In genomic region chr2:30200875-30201274, GRCh38 we compare ENCODE assay signal across 19 cellular contexts.
"Had no signal": no experiment of that assay in that cellular context is flagged by ENCODE, and none has a peak within 500 bp of the region (broad histone marks: within the 10 kb centered on the region; RNA-seq: fewer than 3 reads in every experiment).

No MANE protein-coding gene starts in this region.

- H3K9me3 Mint-ChIP-seq: memory B cell had no signal

- H3K27me3 ChIP-seq: dorsolateral prefrontal cortex, esophagus muscularis mucosa, gastroesophageal sphincter, heart left ventricle, hepatocyte, left lung had no signal

- H3K4me3 ChIP-seq: coronary artery, dorsolateral prefrontal cortex, esophagus muscularis mucosa, gastroesophageal sphincter, heart left ventricle, hepatocyte, left lung, lower lobe of right lung, mucosa of descending colon had no signal

- H3K9me3 ChIP-seq: esophagus muscularis mucosa, gastroesophageal sphincter, heart left ventricle, left lung, lower lobe of right lung, mucosa of descending colon had no signal

- H3K4me1 Mint-ChIP-seq: memory B cell had no signal

- H3K36me3 ChIP-seq: esophagus muscularis mucosa, gastroesophageal sphincter, heart left ventricle, left lung, lower lobe of right lung had no signal

- H3K4me3 Mint-ChIP-seq: memory B cell, mesothelial cell of epicardium had no signal

- DNase-seq: dermis blood vessel endothelial cell; dorsolateral prefrontal cortex; effector CD4-positive, alpha-beta T cell; effector memory CD4-positive, alpha-beta T cell; foreskin keratinocyte; heart left ventricle; hypothalamus; left cardiac atrium; left lung; left ventricle myocardium superior; lower lobe of right lung; mesendoderm; mucosa of descending colon had no signal

- H3K36me3 Mint-ChIP-seq: memory B cell, mesothelial cell of epicardium had no signal

- H3K4me1 ChIP-seq: foreskin keratinocyte had no signal

- H3K27me3 Mint-ChIP-seq: memory B cell had no signal

- H3K27ac ChIP-seq: coronary artery, foreskin keratinocyte, hepatocyte, left lung, lower lobe of right lung had no signal

- H3K27ac Mint-ChIP-seq: memory B cell, mesothelial cell of epicardium had no signal
